ENCODE assay signal across 9 cellular contexts in genomic region chr2:55618649-55619055, GRCh38. TPM values are rescaled to one million over a fixed set of nuclear protein-coding genes. Genes with fewer than 3 reads are reported as not detected.
DNase-seq lines count a peak whose midpoint lies in the region; ATAC-seq and TF ChIP-seq lines count a peak whose summit lies in the region.
"Had no signal": no experiment of that assay in that cellular context is flagged by ENCODE, and none has a peak within 500 bp of the region (broad histone marks: within the 10 kb centered on the region; RNA-seq: fewer than 3 reads in every experiment).

No MANE protein-coding gene starts in this region.

- peak overlapping the region; percentile 100 for H3K27ac ChIP-seq in CD4-positive, alpha-beta memory T cell (ENCODE audit: low read depth, low read length)
- peak overlapping the region; percentile 94 for H3K27ac ChIP-seq in mesodermal cell (ENCODE audit: low read depth, low read length, severe bottlenecking)
- peak overlapping the region; percentile 83 to 99 (median 98) for H3K27ac ChIP-seq in stomach

- WGBS in mesodermal cell (ENCODE audit: insufficient coverage in 2 of 2), 2 experiments, result 0% methylated on average over 10 to 11 of the region's 16 CpGs
- 0 to 1% (median 0%) methylated on average over 16 of the region's 16 CpGs for WGBS in stomach, 5 donors

- peaks cover 21 to 36% of the 10 kb centered on the region in 2 donors for H3K36me3 Mint-ChIP-seq in CD4-positive, alpha-beta memory T cell
- peaks cover 32% of the 10 kb centered on the region for H3K36me3 Mint-ChIP-seq in activated CD8-positive, alpha-beta T cell treated with anti-CD3 and anti-CD28 coated beads for 36 hours (ENCODE audit: low read depth)
- H3K36me3 Mint-ChIP-seq in endothelial cell (ENCODE audit: low read depth, unreplicated experiment), result peaks cover 11% of the 10 kb centered on the region

- H3K4me1 Mint-ChIP-seq in CD4-positive, alpha-beta memory T cell, result peaks cover 20 to 50% (median 47%) of the 10 kb centered on the region in 4 donors
- peaks cover 56% of the 10 kb centered on the region for H3K4me1 Mint-ChIP-seq in activated CD8-positive, alpha-beta T cell treated with anti-CD3 and anti-CD28 coated beads for 36 hours (ENCODE audit: low read depth)
- peaks cover 21% of the 10 kb centered on the region for H3K4me1 Mint-ChIP-seq in endothelial cell (ENCODE audit: unreplicated experiment)

- no peaks in the 10 kb centered on the region for H3K9me3 Mint-ChIP-seq in CD4-positive, alpha-beta memory T cell
- H3K9me3 Mint-ChIP-seq in activated CD8-positive, alpha-beta T cell treated with anti-CD3 and anti-CD28 coated beads for 36 hours, result no peaks in the 10 kb centered on the region
- no peaks in the 10 kb centered on the region for H3K9me3 Mint-ChIP-seq in endothelial cell (ENCODE audit: unreplicated experiment)
- H3K9me3 Mint-ChIP-seq: dendritic cell treated with granulocyte-macrophage colony-stimulating factor and Interleukin-4, amounts not matched to agents 40 ng/mL and 50 ng/mL, for 4 days had no signal

- CTCF ChIA-PET in CD4-positive, alpha-beta memory T cell (lab: Charles Lee; ENCODE audit: partially characterized antibody), result interaction anchor here (0.7 to 1.2 kb wide), 4 partner anchors 98 to 570 kb away, joined by 3 to 6 read pairs (median 3); partner anchors contain the start of gene CFAP36
- CTCF ChIA-PET in activated CD8-positive, alpha-beta T cell treated with anti-CD3 and anti-CD28 coated beads for 36 hours (lab: Charles Lee), result interaction anchor here (0.9 to 1.1 kb wide), 3 partner anchors 8 to 99 kb away, joined by 3 to 5 read pairs (median 3); partner anchors contain the start of gene CFAP36

- H3K27ac Mint-ChIP-seq in CD4-positive, alpha-beta memory T cell, result no peak overlapping the region
- no peak overlapping the region for H3K27ac Mint-ChIP-seq in activated CD8-positive, alpha-beta T cell treated with anti-CD3 and anti-CD28 coated beads for 36 hours
- no peak overlapping the region for H3K27ac Mint-ChIP-seq in endothelial cell (ENCODE audit: unreplicated experiment)
- H3K27ac Mint-ChIP-seq: dendritic cell treated with granulocyte-macrophage colony-stimulating factor and Interleukin-4, amounts not matched to agents 40 ng/mL and 50 ng/mL, for 4 days had no signal

- ATAC-seq in GM19043 (IDR thresholded peaks at IDR 0.05; ENCODE audit: low read depth, unreplicated experiment), result peak; percentile 36
- peak; percentile 55 for ATAC-seq in HG03378 (IDR thresholded peaks at IDR 0.05; ENCODE audit: unreplicated experiment)
- ATAC-seq in activated CD8-positive, alpha-beta T cell treated with anti-CD3 and anti-CD28 coated beads for 36 hours, result peak; percentile 11

- intact Hi-C loops in CD4-positive, alpha-beta memory T cell (cut with micrococcal nuclease), result loop anchor here (5.0 kb wide), 1 partner anchor 336 kb away; no protein-coding TSS in a partner anchor
- intact Hi-C loops in activated CD8-positive, alpha-beta T cell treated with anti-CD3 and anti-CD28 coated beads for 36 hours (cut with micrococcal nuclease), result loop anchor here (5.0 kb wide), 1 partner anchor 101 kb away; the partner anchor contains the start of gene CFAP36
- intact Hi-C loops in stomach (cut with DNase I; ENCODE audit: low total_unique reads), result no loop called here

- TF ChIP-seq EP300 in stomach (IDR thresholded peaks at IDR 0.05), result no peak

- H3K4me3 Mint-ChIP-seq in CD4-positive, alpha-beta memory T cell, result no peak overlapping the region
- H3K4me3 Mint-ChIP-seq in activated CD8-positive, alpha-beta T cell treated with anti-CD3 and anti-CD28 coated beads for 36 hours, result no peak overlapping the region
- H3K4me3 Mint-ChIP-seq in endothelial cell (ENCODE audit: unreplicated experiment), result no peak overlapping the region
- H3K4me3 Mint-ChIP-seq: dendritic cell treated with granulocyte-macrophage colony-stimulating factor and Interleukin-4, amounts not matched to agents 40 ng/mL and 50 ng/mL, for 4 days had no signal

- no peaks in the 10 kb centered on the region for H3K27me3 ChIP-seq in CD4-positive, alpha-beta memory T cell (ENCODE audit: insufficient read depth, low read length)
- no peaks in the 10 kb centered on the region for H3K27me3 ChIP-seq in stomach

- POLR2A ChIA-PET in CD4-positive, alpha-beta memory T cell (lab: Charles Lee; ENCODE audit: partially characterized antibody), result interaction anchor here (0.6 to 2.9 kb wide), 22 partner anchors 7 to 570 kb away, joined by 3 to 90 read pairs (median 6); partner anchors contain the start of genes CCDC88A, CFAP36, CLHC1 and PNPT1
- POLR2A ChIA-PET in activated CD8-positive, alpha-beta T cell treated with anti-CD3 and anti-CD28 coated beads for 36 hours (lab: Charles Lee), result interaction anchor here (0.5 to 1.7 kb wide), 9 partner anchors 9 to 1032 kb away, joined by 3 to 5 read pairs (median 3); partner anchors contain the start of gene RTN4

- peaks cover 76% of the 10 kb centered on the region for H3K4me1 ChIP-seq in CD4-positive, alpha-beta memory T cell (ENCODE audit: insufficient read depth, low read length)
- no peaks in the 10 kb centered on the region for H3K4me1 ChIP-seq in mesodermal cell (ENCODE audit: control insufficient read depth, insufficient read depth, low read length, poor library complexity, severe bottlenecking)
- peaks cover 36 to 75% (median 54%) of the 10 kb centered on the region in 4 donors for H3K4me1 ChIP-seq in stomach

- peak overlapping the region; percentile 90 to 97 for H3K4me3 ChIP-seq in CD4-positive, alpha-beta memory T cell (ENCODE audit: low read length in 2 of 2)
- H3K4me3 ChIP-seq in mesodermal cell (ENCODE audit: extremely low read depth, insufficient read depth, low read length, poor library complexity, severe bottlenecking), result peak overlapping the region; percentile 92
- H3K4me3 ChIP-seq in stomach, result peak overlapping the region; percentile 88 to 99 (median 96)

- peaks cover 15% of the 10 kb centered on the region for H3K36me3 ChIP-seq in CD4-positive, alpha-beta memory T cell (ENCODE audit: insufficient read depth, low read length)
- H3K36me3 ChIP-seq in mesodermal cell (ENCODE audit: control insufficient read depth, insufficient read depth, low read length) (peaks cover 13% of the 10 kb centered on the region), stomach (peaks cover 0 to 31% (median 25%) of the 10 kb centered on the region in 4 donors)

- no peak for TF ChIP-seq CTCF in activated CD8-positive, alpha-beta T cell treated with anti-CD3 and anti-CD28 coated beads for 36 hours (IDR thresholded peaks at IDR 0.05)
- TF ChIP-seq CTCF in endothelial cell (IDR thresholded peaks at IDR 0.05; ENCODE audit: unreplicated experiment) (no peak), stomach (IDR thresholded peaks at IDR 0.05) (peak in 1 of 7 experiments; percentile 9)

- no peaks in the 10 kb centered on the region for H3K27me3 Mint-ChIP-seq in CD4-positive, alpha-beta memory T cell
- no peaks in the 10 kb centered on the region for H3K27me3 Mint-ChIP-seq in activated CD8-positive, alpha-beta T cell treated with anti-CD3 and anti-CD28 coated beads for 36 hours
- H3K27me3 Mint-ChIP-seq in endothelial cell (ENCODE audit: unreplicated experiment), result peaks cover 7% of the 10 kb centered on the region
- H3K27me3 Mint-ChIP-seq: dendritic cell treated with granulocyte-macrophage colony-stimulating factor and Interleukin-4, amounts not matched to agents 40 ng/mL and 50 ng/mL, for 4 days had no signal

- TF ChIP-seq POLR2A in stomach (IDR thresholded peaks at IDR 0.05), result no peak

- peak; percentile 47 to 69 (median 56) for DNase-seq in CD4-positive, alpha-beta memory T cell
- peak; percentile 36 for DNase-seq in NCI-H510A treated with DMSO at 0.1 percent for 48 hours (lab: John Stamatoyannopoulos, UW)
- peak; percentile 69 for DNase-seq in activated CD8-positive, alpha-beta T cell treated with anti-CD3 and anti-CD28 coated beads for 36 hours
- peak; percentile 40 for DNase-seq in endothelial cell (ENCODE audit: low spot score)
- peak; percentile 51 for DNase-seq in stomach

- no peaks in the 10 kb centered on the region for H3K9me3 ChIP-seq in CD4-positive, alpha-beta memory T cell (ENCODE audit: control insufficient read depth in 1 of 2, low read length in 2 of 2)
- no peaks in the 10 kb centered on the region for H3K9me3 ChIP-seq in mesodermal cell (ENCODE audit: control insufficient read depth, low read length)
- no peaks in the 10 kb centered on the region for H3K9me3 ChIP-seq in stomach

RNA-seq across cellular contexts. Expression of gene PPP4R3B, which starts 1.2 kb away (rescaled TPM):
- 100 to 1,000 TPM; 111 to 114 TPM for total RNA-seq in CD4-positive, alpha-beta memory T cell
- polyA plus RNA-seq in CD4-positive, alpha-beta memory T cell, result 10 to 100 TPM; 76.7 to 84.2 TPM
- total RNA-seq in activated CD8-positive, alpha-beta T cell treated with anti-CD3 and anti-CD28 coated beads for 36 hours, result 10 to 100 TPM; 70.5 to 80.6 TPM
- total RNA-seq in endothelial cell (ENCODE audit: unreplicated experiment) (33.0 TPM), stomach (100 to 1,000 TPM in 1 of 5 donors, 10 to 100 TPM in 4; 31.5 to 110 (median 66.3) TPM)
- polyA plus RNA-seq in mesodermal cell (2013, experiment 1 of 2), result 36.8 TPM
- 42.7 TPM for polyA plus RNA-seq in mesodermal cell (2013, experiment 2 of 2)
- 10 to 100 TPM; 17.4 to 31.3 (median 25.0) TPM for polyA plus RNA-seq in stomach

Comparison
In these comparisons a context has a peak if more than half of its experiments do, and no peak if none do; other contexts are left out.
1. Peak in every context shown above with its lines: DNase-seq, ATAC-seq, H3K4me3 ChIP-seq and H3K27ac ChIP-seq.